ENCODE assay signal across 16 cellular contexts in the genomic region with DNA sequence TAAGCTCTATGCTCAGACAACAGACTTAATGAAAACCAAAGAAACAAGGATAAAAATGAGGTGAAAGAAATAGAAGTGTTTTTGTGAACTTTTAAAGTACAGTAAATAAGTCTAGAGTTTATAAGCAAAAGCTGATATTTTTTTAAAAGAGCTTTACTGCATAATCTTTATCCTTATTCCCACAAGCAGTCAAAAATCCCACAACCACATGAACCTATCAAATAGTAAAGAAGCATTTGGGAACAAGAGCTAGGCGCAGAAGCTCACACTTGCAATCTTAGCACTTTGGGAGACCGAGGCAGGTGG.
A peak's percentile ranks its signal among the peaks of the same experiment; 100 is the strongest.
DNase-seq lines count a peak whose midpoint lies in the region; ATAC-seq and TF ChIP-seq lines count a peak whose summit lies in the region.
"Had no signal": no experiment of that assay in that cellular context is flagged by ENCODE, and none has a peak within 500 bp of the region (broad histone marks: within the 10 kb centered on the region; RNA-seq: fewer than 3 reads in every experiment).

No MANE protein-coding gene starts in this region.

- H3K36me3 ChIP-seq in OCI-LY7 (ENCODE audit: insufficient read depth, low read length) (no peaks in the 10 kb centered on the region), mucosa of rectum (ENCODE audit: control insufficient read depth in 2 of 2, insufficient read depth in 2 of 2, low read length in 2 of 2) (no peaks in the 10 kb centered on the region)
- H3K36me3 ChIP-seq: BLaER1, right atrium auricular region, tibial nerve had no signal

- no peak overlapping the region for H3K27ac ChIP-seq in 22Rv1
- no peak overlapping the region for H3K27ac ChIP-seq in OCI-LY7 (ENCODE audit: low read depth, low read length, poor library complexity, severe bottlenecking)
- no peak overlapping the region for H3K27ac ChIP-seq in coronary artery
- H3K27ac ChIP-seq in mucosa of rectum (ENCODE audit: low read depth in 2 of 2, low read length in 2 of 2) = peak overlapping the region; percentile 70 to 79
- H3K27ac ChIP-seq: BLaER1 had no signal

- CTCF ChIA-PET in OCI-LY7 (lab: Charles Lee; ENCODE audit: unreplicated experiment) = interaction anchor here (1.2 kb wide), 1 partner anchor 178 kb away, joined by 3 read pairs; no protein-coding TSS in a partner anchor

- no peaks in the 10 kb centered on the region for H3K27me3 ChIP-seq in mucosa of rectum (ENCODE audit: control insufficient read depth in 2 of 2, insufficient read depth in 2 of 2, low read length in 2 of 2)
- H3K27me3 ChIP-seq: BLaER1, right atrium auricular region, tibial nerve had no signal

- H3K4me1 ChIP-seq in OCI-LY7 (ENCODE audit: insufficient read depth, low read length, poor library complexity, severe bottlenecking) (no peaks in the 10 kb centered on the region), mucosa of rectum (ENCODE audit: control insufficient read depth in 2 of 2, insufficient read depth in 2 of 2, low read length in 2 of 2) (peaks cover 14 to 23% of the 10 kb centered on the region in 2 donors)
- H3K4me1 ChIP-seq: BLaER1 had no signal

- H4K20me1 ChIP-seq in OCI-LY7 (ENCODE audit: insufficient read depth, low read length) = no peaks in the 10 kb centered on the region
- H4K20me1 ChIP-seq: BLaER1 had no signal

- H3K9ac ChIP-seq in mucosa of rectum (ENCODE audit: low read depth in 1 of 2, low read length in 2 of 2) = peak overlapping the region in 1 of 2 donors; percentile 18
- H3K9ac ChIP-seq: BLaER1 had no signal

- H3K9me3 ChIP-seq in OCI-LY7 (ENCODE audit: low read length) (no peaks in the 10 kb centered on the region), mucosa of rectum (ENCODE audit: control insufficient read depth in 2 of 2, low read length in 2 of 2) (no peaks in the 10 kb centered on the region)
- H3K9me3 ChIP-seq: BLaER1, right atrium auricular region, tibial nerve had no signal

- TF ChIP-seq CTCF in 22Rv1 (IDR thresholded peaks at IDR 0.05) (peak; percentile 65), OCI-LY7 (conservative IDR thresholded peaks at IDR 0.05; ENCODE audit: low read length) (peak; percentile 33; the same call in 1 of the 2 replicates), coronary artery (IDR thresholded peaks at IDR 0.05) (peak; percentile 1)

- no peak for DNase-seq in OCI-LY7 (ENCODE audit: low spot score)
- no peak for DNase-seq in coronary artery (ENCODE audit: low spot score)
- DNase-seq in NCI-H2107 treated with DMSO at 0.1 percent for 48 hours (lab: John Stamatoyannopoulos, UW; ENCODE audit: unreplicated experiment) = no peak
- DNase-seq in left cardiac atrium = no peak
- no peak for DNase-seq in NCI-H526 (lab: John Stamatoyannopoulos, UW)
- DNase-seq: amniotic stem cell, NCI-H1417 treated with DMSO at 0.1 percent for 48 hours, NCI-H510A, occipital lobe had no signal

- no peak overlapping the region for H3K4me2 ChIP-seq in OCI-LY7 (ENCODE audit: low read length)
- H3K4me2 ChIP-seq: BLaER1, GM23338 had no signal

- H3K9me2 ChIP-seq in OCI-LY7 (ENCODE audit: insufficient read depth, low read length) = no peaks in the 10 kb centered on the region

- POLR2A ChIA-PET in OCI-LY7 (lab: Charles Lee) = interaction anchor here (0.8 to 0.9 kb wide), 2 partner anchors 54 to 178 kb away, joined by 4 read pairs; no protein-coding TSS in a partner anchor

- no peak for ATAC-seq in HG02973 (IDR thresholded peaks at IDR 0.05; ENCODE audit: unreplicated experiment)
- no peak for ATAC-seq in left cardiac atrium

- no peak overlapping the region for H2AFZ ChIP-seq in OCI-LY7 (ENCODE audit: low read length)
- H2AFZ ChIP-seq: GM23338 had no signal

- intact Hi-C loops in OCI-LY7 (cut with micrococcal nuclease; ENCODE audit: unreplicated experiment) = loop anchor here (2.0 kb wide), 1 partner anchor 177 kb away; no protein-coding TSS in a partner anchor
- intact Hi-C loops in left cardiac atrium (cut with DNase I) = loop anchor here (5.0 to 10.0 kb wide), 3 partner anchors 104 to 214 kb away; partner anchors contain the start of gene TJP1 (in 1 of the 2)

- H3K4me3 ChIP-seq in OCI-LY7 (ENCODE audit: low read depth, low read length, poor library complexity, severe bottlenecking) (no peak overlapping the region), coronary artery (no peak overlapping the region), mucosa of rectum (ENCODE audit: low read length in 2 of 2) (no peak overlapping the region)
- H3K4me3 ChIP-seq: BLaER1, GM23338, right atrium auricular region, tibial nerve had no signal

- no TSS peak for BruUV-seq in OCI-LY7 (replicated peaks; lab: Mats Ljungman, UMichigan)

- H3K79me2 ChIP-seq in OCI-LY7 (ENCODE audit: insufficient read depth, low read depth, low read length) = no peaks in the 10 kb centered on the region

Comparison
In these comparisons a context has a peak if more than half of its experiments do, and no peak if none do; other contexts are left out.
1. H3K27ac ChIP-seq: peak in mucosa of rectum (2 of 2); none in 22Rv1 (single experiment), OCI-LY7 (single experiment) and coronary artery (0 of 2).
2. CTCF ChIP-seq: peak in every context shown above with its lines; median percentile 65 in 22Rv1; 33 in OCI-LY7; 1 in coronary artery.